ENCODE assay signal across 11 cellular contexts in genomic region chr5:93342563-93343061, GRCh38.
DNase-seq lines count a peak whose midpoint lies in the region; ATAC-seq and TF ChIP-seq lines count a peak whose summit lies in the region.
"Had no signal": no experiment of that assay in that cellular context is flagged by ENCODE, and none has a peak within 500 bp of the region (broad histone marks: within the 10 kb centered on the region; RNA-seq: fewer than 3 reads in every experiment).

No MANE protein-coding gene starts in this region.

- no peaks in the 10 kb centered on the region for H3K9me3 ChIP-seq in mucosa of descending colon

- ATAC-seq in HG02571 (IDR thresholded peaks at IDR 0.05; ENCODE audit: unreplicated experiment): peak; percentile 75
- ATAC-seq in mucosa of descending colon: no peak

- H3K36me3 ChIP-seq in mucosa of descending colon (ENCODE audit: low read depth): no peaks in the 10 kb centered on the region

- TF ChIP-seq CTCF in mucosa of descending colon (IDR thresholded peaks at IDR 0.05): no peak

- intact Hi-C loops in posterior vena cava (cut with DNase I) (no loop called here), mucosa of descending colon (cut with DNase I, micrococcal nuclease) (no loop called here)

- no peak overlapping the region for H3K4me3 ChIP-seq in mucosa of descending colon

- DNase-seq in DMS153 treated with DMSO at 0.1 percent for 48 hours (lab: John Stamatoyannopoulos, UW; ENCODE audit: unreplicated experiment) (peak; percentile 5), DMS153 (lab: John Stamatoyannopoulos, UW) (no peak), NCI-H524 treated with DMSO at 0.1 percent for 48 hours (lab: John Stamatoyannopoulos, UW) (peak; percentile 23), renal cortical epithelial cell (ENCODE audit: low read depth) (peak; percentile 68), posterior vena cava (ENCODE audit: low spot score) (no peak), mucosa of descending colon (no peak)
- DNase-seq in activated CD8-positive, alpha-beta memory T cell treated with anti-CD3 and anti-CD28 coated beads, Interleukin-2, amount 50 U/mL, for 4 hours: no peak
- DNase-seq: 8988T, cortex of kidney, NCI-H2081 had no signal

- H3K4me1 ChIP-seq in mucosa of descending colon (ENCODE audit: low read depth): no peaks in the 10 kb centered on the region

Comparison
In these comparisons a context has a peak if more than half of its experiments do, and no peak if none do; other contexts are left out.
1. DNase-seq: peak in DMS153 treated with DMSO at 0.1 percent for 48 hours (single experiment), NCI-H524 treated with DMSO at 0.1 percent for 48 hours (single experiment) and renal cortical epithelial cell (single experiment); none in DMS153 (single experiment), posterior vena cava (single experiment), activated CD8-positive, alpha-beta memory T cell treated with anti-CD3 and anti-CD28 coated beads, Interleukin-2, amount 50 U/mL, for 4 hours (single experiment) and mucosa of descending colon (0 of 3).